ENCODE assay signal across 15 cellular contexts in genomic region chr11:79312591-79313267, GRCh38.
DNase-seq lines count a peak whose midpoint lies in the region; ATAC-seq and TF ChIP-seq lines count a peak whose summit lies in the region.
"Had no signal": no experiment of that assay in that cellular context is flagged by ENCODE, and none has a peak within 500 bp of the region (broad histone marks: within the 10 kb centered on the region; RNA-seq: fewer than 3 reads in every experiment).

No MANE protein-coding gene starts in this region.

- H3K4me3 ChIP-seq in right atrium auricular region, result no peak overlapping the region
- H3K4me3 ChIP-seq in choroid plexus epithelial cell (ENCODE audit: low read depth, low read length), result no peak overlapping the region

- TF ChIP-seq CTCF in right atrium auricular region (IDR thresholded peaks at IDR 0.05) (no peak), choroid plexus epithelial cell (conservative IDR thresholded peaks at IDR 0.05; ENCODE audit: low read depth, low read length) (no peak)

- peak; percentile 12 for ATAC-seq in Right ventricle myocardium superior (ENCODE audit: poor library complexity)
- ATAC-seq in GM21390 (IDR thresholded peaks at IDR 0.05; ENCODE audit: unreplicated experiment), result no peak
- ATAC-seq in HG02610 (IDR thresholded peaks at IDR 0.05; ENCODE audit: unreplicated experiment), result no peak
- ATAC-seq: activated CD4-positive, alpha-beta T cell treated with anti-CD3 and anti-CD28 coated beads for 36 hours; PC-3 had no signal

- no peak overlapping the region for H3K27ac ChIP-seq in right atrium auricular region
- H3K27ac ChIP-seq: HL-60 had no signal

- DNase-seq in Right ventricle myocardium superior (no peak), right atrium auricular region (ENCODE audit: low spot score) (no peak), NCI-H345 (lab: John Stamatoyannopoulos, UW) (peak; percentile 96), choroid plexus epithelial cell (ENCODE audit: low read depth) (peak; percentile 23), T-helper 1 cell (no peak)
- DNase-seq in effector CD4-positive, alpha-beta T cell, result no peak
- DNase-seq: activated CD4-positive, alpha-beta T cell treated with anti-CD3 and anti-CD28 coated beads for 36 hours; activated T-cell treated with anti-CD3 and anti-CD28 coated beads, Interleukin-2, amount 50 U/mL, for 1 hour; aorta; effector memory CD4-positive, alpha-beta T cell; PC-3; stimulated activated naive CD4-positive, alpha-beta T cell had no signal

- H3K36me3 ChIP-seq in right atrium auricular region, result no peaks in the 10 kb centered on the region

- intact Hi-C loops in Right ventricle myocardium superior (cut with DNase I), result no loop called here

- no peaks in the 10 kb centered on the region for H3K4me1 ChIP-seq in right atrium auricular region

- no peaks in the 10 kb centered on the region for H3K9me3 ChIP-seq in right atrium auricular region

- H3K27me3 ChIP-seq in right atrium auricular region, result no peaks in the 10 kb centered on the region

Comparison
In these comparisons a context has a peak if more than half of its experiments do, and no peak if none do; other contexts are left out.
1. DNase-seq: peak in NCI-H345 (single experiment) and choroid plexus epithelial cell (single experiment); none in Right ventricle myocardium superior (single experiment), right atrium auricular region (single experiment), T-helper 1 cell (0 of 5) and effector CD4-positive, alpha-beta T cell (single experiment).